ENCODE assay signal across 32 cellular contexts in the genomic region with DNA sequence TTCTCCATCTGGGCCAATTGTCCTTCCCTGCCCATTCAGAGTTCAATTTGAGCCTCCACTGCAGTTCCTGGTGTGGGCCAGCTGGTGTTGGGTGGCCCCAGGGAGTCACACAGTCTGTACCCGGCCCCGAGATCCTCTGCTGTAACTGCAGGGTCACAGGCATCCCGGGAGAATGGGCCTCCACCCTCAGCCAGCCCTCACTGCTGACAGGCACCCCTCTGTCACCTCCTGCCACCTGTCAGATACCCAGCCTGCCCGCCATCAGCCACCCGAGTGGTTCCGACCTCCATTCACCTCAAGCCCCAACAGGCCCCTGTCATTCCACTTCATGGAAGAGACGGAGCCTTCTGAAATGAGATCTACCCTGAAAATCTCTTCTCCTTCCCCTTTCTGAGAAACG.
"Had no signal": no experiment of that assay in that cellular context is flagged by ENCODE, and none has a peak within 500 bp of the region (broad histone marks: within the 10 kb centered on the region; RNA-seq: fewer than 3 reads in every experiment).

No MANE protein-coding gene starts in this region.

- H3K27me3 Mint-ChIP-seq: activated CD4-positive, alpha-beta T cell treated with anti-CD3 and anti-CD28 coated beads for 36 hours; activated CD4-positive, alpha-beta T cell treated with anti-CD3 and anti-CD28 coated beads, Interleukin-2, amount 10 ng/mL, durations not matched to agents 24 days and 14 days; activated naive CD8-positive, alpha-beta T cell treated with anti-CD3 and anti-CD28 coated beads for 36 hours; activated naive CD8-positive, alpha-beta T cell treated with anti-CD3 and anti-CD28 coated beads, Interleukin-2, amount 50 U/mL, for 24 hours had no signal

- H3K9me3 ChIP-seq: adrenal gland, body of pancreas, gastrocnemius medialis had no signal

- H3K4me1 ChIP-seq: adrenal gland, body of pancreas, foreskin keratinocyte, gastrocnemius medialis had no signal

- H3K4me1 Mint-ChIP-seq: activated CD4-positive, alpha-beta T cell treated with anti-CD3 and anti-CD28 coated beads for 36 hours; activated CD4-positive, alpha-beta T cell treated with anti-CD3 and anti-CD28 coated beads, Interleukin-2, amount 10 ng/mL, durations not matched to agents 24 days and 14 days; activated CD8-positive, alpha-beta memory T cell treated with anti-CD3 and anti-CD28 coated beads, Interleukin-2, amount 10 ng/mL, durations not matched to agents 7 days and 5 days; activated naive CD4-positive, alpha-beta T cell treated with anti-CD3 and anti-CD28 coated beads, Interleukin-2, amount 50 U/mL, for 24 hours; activated naive CD8-positive, alpha-beta T cell treated with anti-CD3 and anti-CD28 coated beads for 36 hours; activated naive CD8-positive, alpha-beta T cell treated with anti-CD3 and anti-CD28 coated beads, Interleukin-2, amount 50 U/mL, for 24 hours; central memory CD8-positive, alpha-beta T cell; T-helper 17 cell had no signal

- H3K27ac ChIP-seq: adrenal gland, body of pancreas, epithelial cell of prostate, foreskin keratinocyte, gastrocnemius medialis had no signal

- H3K4me3 Mint-ChIP-seq: activated CD4-positive, alpha-beta memory T cell treated with anti-CD3 and anti-CD28 coated beads for 36 hours; activated CD4-positive, alpha-beta T cell treated with anti-CD3 and anti-CD28 coated beads for 36 hours; activated CD4-positive, alpha-beta T cell treated with anti-CD3 and anti-CD28 coated beads, Interleukin-2, amount 10 ng/mL, durations not matched to agents 24 days and 14 days; activated CD8-positive, alpha-beta memory T cell treated with anti-CD3 and anti-CD28 coated beads, Interleukin-2, amount 10 ng/mL, durations not matched to agents 7 days and 5 days; activated CD8-positive, alpha-beta T cell treated with anti-CD3 and anti-CD28 coated beads, Interleukin-2, amount 10 ng/mL, durations not matched to agents 7 days and 5 days; activated naive CD4-positive, alpha-beta T cell treated with anti-CD3 and anti-CD28 coated beads for 36 hours; activated naive CD4-positive, alpha-beta T cell treated with anti-CD3 and anti-CD28 coated beads, Interleukin-2, amount 50 U/mL, for 24 hours; activated naive CD8-positive, alpha-beta T cell treated with anti-CD3 and anti-CD28 coated beads for 36 hours; activated naive CD8-positive, alpha-beta T cell treated with anti-CD3 and anti-CD28 coated beads, Interleukin-2, amount 50 U/mL, for 24 hours; activated T-helper 1 cell treated with anti-CD3 and anti-CD28 coated beads, Interleukin-12 subunit alpha, Interleukin-12 subunit beta, Interleukin-2, Interleukin-4 antibody, amounts not matched to agents 30 ng/mL and 10 ng/mL and 1 ng/mL, durations not matched to agents 14 hours and 24 hours and 36 hours; central memory CD8-positive, alpha-beta T cell; effector memory CD8-positive, alpha-beta T cell; T-helper 17 cell; T-helper 2 cell treated with Interferon-gamma antibody and Interleukin-4, amounts not matched to agents 5 μg/mL and 100 μg/mL, for 36 hours had no signal

- H3K27ac Mint-ChIP-seq: activated CD4-positive, alpha-beta memory T cell treated with anti-CD3 and anti-CD28 coated beads for 36 hours; activated CD4-positive, alpha-beta T cell treated with anti-CD3 and anti-CD28 coated beads for 36 hours; activated CD4-positive, alpha-beta T cell treated with anti-CD3 and anti-CD28 coated beads, Interleukin-2, amount 10 ng/mL, durations not matched to agents 24 days and 14 days; activated CD8-positive, alpha-beta memory T cell treated with anti-CD3 and anti-CD28 coated beads, Interleukin-2, amount 10 ng/mL, durations not matched to agents 7 days and 5 days; activated CD8-positive, alpha-beta T cell treated with anti-CD3 and anti-CD28 coated beads, Interleukin-2, amount 10 ng/mL, durations not matched to agents 7 days and 5 days; activated naive CD4-positive, alpha-beta T cell treated with anti-CD3 and anti-CD28 coated beads for 36 hours; activated naive CD4-positive, alpha-beta T cell treated with anti-CD3 and anti-CD28 coated beads, Interleukin-2, amount 50 U/mL, for 24 hours; activated naive CD8-positive, alpha-beta T cell treated with anti-CD3 and anti-CD28 coated beads for 36 hours; activated naive CD8-positive, alpha-beta T cell treated with anti-CD3 and anti-CD28 coated beads, Interleukin-2, amount 50 U/mL, for 24 hours; activated T-helper 1 cell treated with anti-CD3 and anti-CD28 coated beads, Interleukin-12 subunit alpha, Interleukin-12 subunit beta, Interleukin-2, Interleukin-4 antibody, amounts not matched to agents 30 ng/mL and 10 ng/mL and 1 ng/mL, durations not matched to agents 14 hours and 24 hours and 36 hours; activated T-helper 2 cell treated with anti-CD3 and anti-CD28 coated beads, Interferon-gamma antibody, Interleukin-2, Interleukin-4, amounts not matched to agents 10 μg/mL and 5 μg/mL and 100 μg/mL, durations not matched to agents 14 hours and 24 hours and 36 hours; effector memory CD8-positive, alpha-beta T cell; T-helper 17 cell; T-helper 2 cell treated with Interferon-gamma antibody and Interleukin-4, amounts not matched to agents 5 μg/mL and 100 μg/mL, for 36 hours had no signal

- H3K36me3 Mint-ChIP-seq: activated CD4-positive, alpha-beta memory T cell treated with anti-CD3 and anti-CD28 coated beads for 36 hours; activated CD8-positive, alpha-beta memory T cell treated with anti-CD3 and anti-CD28 coated beads, Interleukin-2, amount 10 ng/mL, durations not matched to agents 7 days and 5 days; activated naive CD4-positive, alpha-beta T cell treated with anti-CD3 and anti-CD28 coated beads, Interleukin-2, amount 50 U/mL, for 24 hours; activated naive CD8-positive, alpha-beta T cell treated with anti-CD3 and anti-CD28 coated beads for 36 hours had no signal

- H3K27me3 ChIP-seq: adrenal gland, body of pancreas, foreskin keratinocyte, gastrocnemius medialis had no signal

- H3K9me3 Mint-ChIP-seq: activated CD4-positive, alpha-beta memory T cell treated with anti-CD3 and anti-CD28 coated beads for 36 hours; activated CD4-positive, alpha-beta T cell treated with anti-CD3 and anti-CD28 coated beads, Interleukin-2, amount 10 ng/mL, durations not matched to agents 24 days and 14 days; activated naive CD4-positive, alpha-beta T cell treated with anti-CD3 and anti-CD28 coated beads for 36 hours; activated naive CD4-positive, alpha-beta T cell treated with anti-CD3 and anti-CD28 coated beads, Interleukin-2, amount 50 U/mL, for 24 hours; activated naive CD8-positive, alpha-beta T cell treated with anti-CD3 and anti-CD28 coated beads for 36 hours; activated naive CD8-positive, alpha-beta T cell treated with anti-CD3 and anti-CD28 coated beads, Interleukin-2, amount 50 U/mL, for 24 hours; activated T-helper 1 cell treated with anti-CD3 and anti-CD28 coated beads, Interleukin-12 subunit alpha, Interleukin-12 subunit beta, Interleukin-2, Interleukin-4 antibody, amounts not matched to agents 30 ng/mL and 10 ng/mL and 1 ng/mL, durations not matched to agents 14 hours and 24 hours and 36 hours; activated T-helper 2 cell treated with anti-CD3 and anti-CD28 coated beads, Interferon-gamma antibody, Interleukin-2, Interleukin-4, amounts not matched to agents 10 μg/mL and 5 μg/mL and 100 μg/mL, durations not matched to agents 14 hours and 24 hours and 36 hours; central memory CD8-positive, alpha-beta T cell; effector memory CD8-positive, alpha-beta T cell; T-helper 2 cell treated with Interferon-gamma antibody and Interleukin-4, amounts not matched to agents 5 μg/mL and 100 μg/mL, for 36 hours had no signal

- DNase-seq: activated CD4-positive, alpha-beta memory T cell treated with anti-CD3 and anti-CD28 coated beads for 36 hours; activated CD4-positive, alpha-beta T cell treated with anti-CD3 and anti-CD28 coated beads for 36 hours; activated CD4-positive, alpha-beta T cell treated with anti-CD3 and anti-CD28 coated beads, Interleukin-2, amount 10 ng/mL, durations not matched to agents 24 days and 14 days; activated CD4-positive, CD25-positive, alpha-beta regulatory T cell; activated CD4-positive, CD25-positive, alpha-beta regulatory T cell treated with anti-CD3 and anti-CD28 coated beads, Interleukin-2, amount 50 U/mL, for 72 hours; activated CD8-positive, alpha-beta memory T cell treated with anti-CD3 and anti-CD28 coated beads, Interleukin-2, amount 50 U/mL, for 4 hours; activated CD8-positive, alpha-beta T cell treated with anti-CD3 and anti-CD28 coated beads, Interleukin-2, amount 10 ng/mL, durations not matched to agents 7 days and 5 days; activated effector memory CD4-positive, alpha-beta T cell treated with anti-CD3 and anti-CD28 coated beads, Interleukin-2, amount 50 U/mL, for 16 hours; activated naive CD4-positive, alpha-beta T cell treated with anti-CD3 and anti-CD28 coated beads for 36 hours; activated naive CD8-positive, alpha-beta T cell treated with anti-CD3 and anti-CD28 coated beads for 36 hours; activated naive CD8-positive, alpha-beta T cell treated with anti-CD3 and anti-CD28 coated beads, Interleukin-2, amount 50 U/mL, for 24 hours; activated T-cell treated with anti-CD3 and anti-CD28 coated beads, Interleukin-2, amount 50 U/mL, for 1 hour; activated T-cell treated with anti-CD3 and anti-CD28 coated beads, Interleukin-2, amount 50 U/mL, for 48 hours; amygdala; body of pancreas; cortex of kidney; dermis blood vessel endothelial cell; effector CD4-positive, alpha-beta T cell; effector memory CD8-positive, alpha-beta T cell; foreskin keratinocyte; gastrocnemius medialis; glutamatergic neuron; T-helper 1 cell; T-helper 17 cell had no signal

- H3K4me3 ChIP-seq: adrenal gland, body of pancreas, gastrocnemius medialis had no signal

- H3K36me3 ChIP-seq: adrenal gland, gastrocnemius medialis had no signal
